ENCODE assay signal across 22 cellular contexts in the genomic region with DNA sequence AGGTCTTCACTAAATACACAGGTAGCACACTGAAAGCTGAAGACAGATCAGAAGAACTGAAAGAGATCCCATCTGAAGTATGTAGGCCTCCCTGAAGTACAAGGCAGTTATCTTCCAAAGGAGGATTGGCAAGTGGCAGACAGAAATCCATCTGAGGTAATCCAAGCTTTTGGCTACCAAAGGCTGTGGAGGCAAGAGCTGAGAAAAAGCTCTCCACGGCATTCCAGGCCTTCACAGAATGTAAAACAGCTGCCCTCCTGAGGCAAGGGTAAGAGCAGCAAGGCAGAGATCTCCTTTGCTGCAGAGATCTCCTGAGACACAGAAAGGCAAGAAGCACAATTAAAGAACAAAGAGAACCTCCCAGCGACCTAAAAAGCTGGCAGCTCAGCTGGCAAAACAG.
"Had no signal": no experiment of that assay in that cellular context is flagged by ENCODE, and none has a peak within 500 bp of the region (broad histone marks: within the 10 kb centered on the region; RNA-seq: fewer than 3 reads in every experiment).

No MANE protein-coding gene starts in this region.

- FAIRE-seq: colon, frontal cortex had no signal

- H3K27me3 Mint-ChIP-seq: activated CD4-positive, alpha-beta T cell treated with anti-CD3 and anti-CD28 coated beads for 36 hours; activated CD8-positive, alpha-beta T cell treated with anti-CD3 and anti-CD28 coated beads for 36 hours; activated naive CD8-positive, alpha-beta T cell treated with anti-CD3 and anti-CD28 coated beads, Interleukin-2, amount 50 U/mL, for 24 hours had no signal

- H3K4me1 ChIP-seq: suprapubic skin had no signal

- H3K27ac ChIP-seq: ascending aorta, esophagus squamous epithelium, heart left ventricle, ovary, spleen, suprapubic skin, upper lobe of left lung had no signal

- H3K9me3 Mint-ChIP-seq: activated CD8-positive, alpha-beta T cell treated with anti-CD3 and anti-CD28 coated beads for 36 hours; activated naive CD8-positive, alpha-beta T cell treated with anti-CD3 and anti-CD28 coated beads, Interleukin-2, amount 50 U/mL, for 24 hours; activated T-helper 1 cell treated with anti-CD3 and anti-CD28 coated beads, Interleukin-12 subunit alpha, Interleukin-12 subunit beta, Interleukin-2, Interleukin-4 antibody, amounts not matched to agents 30 ng/mL and 10 ng/mL and 1 ng/mL, durations not matched to agents 14 hours and 24 hours and 36 hours had no signal

- H3K4me3 ChIP-seq: ascending aorta, esophagus squamous epithelium, heart left ventricle, ovary, spleen, suprapubic skin, upper lobe of left lung had no signal

- H3K9me3 ChIP-seq: ascending aorta, esophagus squamous epithelium, heart left ventricle, ovary, spleen, suprapubic skin, upper lobe of left lung had no signal

- H3K36me3 ChIP-seq: ovary had no signal

- ATAC-seq: activated CD4-positive, alpha-beta T cell treated with anti-CD3 and anti-CD28 coated beads for 36 hours; activated CD8-positive, alpha-beta T cell treated with anti-CD3 and anti-CD28 coated beads for 36 hours; activated naive CD8-positive, alpha-beta T cell treated with anti-CD3 and anti-CD28 coated beads, Interleukin-2, amount 50 U/mL, for 24 hours; left lobe of liver; stimulated activated naive CD8-positive, alpha-beta T cell treated with anti-CD3 and anti-CD28 coated beads, Interleukin-15, Interleukin-2, amounts not matched to agents 100 U/mL and 50 U/mL, for 24 hours had no signal

- DNase-seq: activated CD4-positive, alpha-beta T cell treated with anti-CD3 and anti-CD28 coated beads for 36 hours; activated CD8-positive, alpha-beta memory T cell treated with anti-CD3 and anti-CD28 coated beads, Interleukin-2, amount 50 U/mL, for 4 hours; activated CD8-positive, alpha-beta T cell treated with anti-CD3 and anti-CD28 coated beads for 36 hours; activated naive CD4-positive, alpha-beta T cell treated with Interleukin-2 at 50 U/mL for 16 hours; activated naive CD8-positive, alpha-beta T cell treated with anti-CD3 and anti-CD28 coated beads, Interleukin-2, amount 50 U/mL, for 24 hours; esophagus squamous epithelium; heart left ventricle; islet precursor cell; mammary epithelial cell; ovary; spleen; stimulated activated CD4-positive, alpha-beta T cell treated with anti-CD3 and anti-CD28 coated beads, Interleukin-1b, Interleukin-23, amount 100 ng/mL, for 48 hours; stimulated activated naive CD8-positive, alpha-beta T cell treated with anti-CD3 and anti-CD28 coated beads, Interleukin-15, Interleukin-2, amounts not matched to agents 100 U/mL and 50 U/mL, for 24 hours; T-helper 9 cell; upper lobe of left lung had no signal

- H3K4me1 Mint-ChIP-seq: nephron had no signal

- H3K27ac Mint-ChIP-seq: activated CD4-positive, alpha-beta T cell treated with anti-CD3 and anti-CD28 coated beads for 36 hours; activated CD8-positive, alpha-beta T cell treated with anti-CD3 and anti-CD28 coated beads for 36 hours; activated naive CD8-positive, alpha-beta T cell treated with anti-CD3 and anti-CD28 coated beads, Interleukin-2, amount 50 U/mL, for 24 hours; activated T-helper 1 cell treated with anti-CD3 and anti-CD28 coated beads, Interleukin-12 subunit alpha, Interleukin-12 subunit beta, Interleukin-2, Interleukin-4 antibody, amounts not matched to agents 30 ng/mL and 10 ng/mL and 1 ng/mL, durations not matched to agents 14 hours and 24 hours and 36 hours; nephron had no signal

- H3K27me3 ChIP-seq: ascending aorta, esophagus squamous epithelium, heart left ventricle, ovary, spleen, suprapubic skin, upper lobe of left lung had no signal

- H3K4me3 Mint-ChIP-seq: activated CD4-positive, alpha-beta T cell treated with anti-CD3 and anti-CD28 coated beads for 36 hours; activated CD8-positive, alpha-beta T cell treated with anti-CD3 and anti-CD28 coated beads for 36 hours; activated naive CD8-positive, alpha-beta T cell treated with anti-CD3 and anti-CD28 coated beads, Interleukin-2, amount 50 U/mL, for 24 hours; activated T-helper 1 cell treated with anti-CD3 and anti-CD28 coated beads, Interleukin-12 subunit alpha, Interleukin-12 subunit beta, Interleukin-2, Interleukin-4 antibody, amounts not matched to agents 30 ng/mL and 10 ng/mL and 1 ng/mL, durations not matched to agents 14 hours and 24 hours and 36 hours; nephron had no signal
